In the genomic region with DNA sequence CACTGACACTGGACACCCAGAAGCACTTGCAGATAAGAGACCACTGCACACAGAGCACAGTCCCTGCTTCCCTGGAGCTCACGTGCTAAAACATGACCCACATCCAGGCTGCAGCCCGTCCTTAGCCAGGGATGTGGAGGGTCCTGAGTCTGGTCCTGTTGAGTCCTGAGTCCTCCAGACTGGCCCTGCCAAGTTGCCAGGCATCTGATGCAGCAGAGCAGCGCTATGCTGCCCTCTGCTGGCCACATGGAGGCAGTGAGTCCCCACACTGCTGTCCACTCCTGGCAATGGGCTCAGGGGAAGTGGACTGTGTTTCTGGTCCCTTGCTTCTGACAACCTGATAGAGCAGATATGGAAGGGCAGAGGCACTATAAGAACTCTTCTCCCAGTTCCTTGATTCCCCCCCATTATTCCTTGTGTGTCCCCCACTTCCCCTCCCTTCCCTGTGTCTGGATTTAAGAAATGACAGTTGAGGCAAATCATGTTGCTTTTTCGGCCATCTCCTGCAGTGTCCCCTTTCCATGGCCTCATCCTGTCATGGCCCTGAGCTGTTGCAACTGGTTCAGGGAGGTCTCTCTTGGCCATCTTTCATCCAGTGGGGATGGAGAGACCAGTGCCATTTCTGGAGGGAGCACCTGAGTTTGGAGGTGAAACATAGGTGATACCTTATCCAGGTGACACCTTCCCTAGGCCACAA, we compare ENCODE assay signal across 2 cellular contexts.
TF ChIP-seq lines count a peak whose summit lies in the region.

No MANE protein-coding gene starts in this region.

TF ChIP-seq in HCT116, 20 proteins besides CTCF, POLR2A, EP300 and RAD21 (continued from another document):
- TF ChIP-seq, protein P1, sequence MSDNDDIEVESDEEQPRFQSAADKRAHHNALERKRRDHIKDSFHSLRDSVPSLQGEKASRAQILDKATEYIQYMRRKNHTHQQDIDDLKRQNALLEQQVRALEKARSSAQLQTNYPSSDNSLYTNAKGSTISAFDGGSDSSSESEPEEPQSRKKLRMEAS (IDR thresholded peaks at IDR 0.05), result no peak
- TF ChIP-seq FOSL1 (IDR thresholded peaks at IDR 0.05; ENCODE audit: low read depth) (no peak), TCF7L2 (IDR thresholded peaks at IDR 0.05; ENCODE audit: borderline replicate concordance, extremely low read depth, insufficient read depth, insufficient read length) (no peak), JUND (IDR thresholded peaks at IDR 0.05) (no peak), CBX3 (IDR thresholded peaks at IDR 0.05; ENCODE audit: low read depth) (no peak; the same call in 1 of the 2 replicates), YY1 (IDR thresholded peaks at IDR 0.05; ENCODE audit: extremely low read depth, insufficient replicate concordance, low read depth, low read length) (no peak), EZH2 (IDR thresholded peaks at IDR 0.05) (no peak), SIN3A (IDR thresholded peaks at IDR 0.05; ENCODE audit: low read depth) (no peak), SRF (IDR thresholded peaks at IDR 0.05; ENCODE audit: low read depth) (no peak), EZH2phosphoT487 (IDR thresholded peaks at IDR 0.05; ENCODE audit: borderline replicate concordance) (no peak), ZFX (IDR thresholded peaks at IDR 0.05) (no peak), SP1 (IDR thresholded peaks at IDR 0.05; ENCODE audit: low read depth) (no peak), CEBPB (IDR thresholded peaks at IDR 0.05; ENCODE audit: low read depth) (no peak)
- TF ChIP-seq, protein P2, sequence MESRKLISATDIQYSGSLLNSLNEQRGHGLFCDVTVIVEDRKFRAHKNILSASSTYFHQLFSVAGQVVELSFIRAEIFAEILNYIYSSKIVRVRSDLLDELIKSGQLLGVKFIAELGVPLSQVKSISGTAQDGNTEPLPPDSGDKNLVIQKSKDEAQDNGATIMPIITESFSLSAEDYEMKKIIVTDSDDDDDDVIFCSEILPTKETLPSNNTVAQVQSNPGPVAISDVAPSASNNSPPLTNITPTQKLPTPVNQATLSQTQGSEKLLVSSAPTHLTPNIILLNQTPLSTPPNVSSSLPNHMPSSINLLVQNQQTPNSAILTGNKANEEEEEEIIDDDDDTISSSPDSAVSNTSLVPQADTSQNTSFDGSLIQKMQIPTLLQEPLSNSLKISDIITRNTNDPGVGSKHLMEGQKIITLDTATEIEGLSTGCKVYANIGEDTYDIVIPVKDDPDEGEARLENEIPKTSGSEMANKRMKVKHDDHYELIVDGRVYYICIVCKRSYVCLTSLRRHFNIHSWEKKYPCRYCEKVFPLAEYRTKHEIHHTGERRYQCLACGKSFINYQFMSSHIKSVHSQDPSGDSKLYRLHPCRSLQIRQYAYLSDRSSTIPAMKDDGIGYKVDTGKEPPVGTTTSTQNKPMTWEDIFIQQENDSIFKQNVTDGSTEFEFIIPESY (IDR thresholded peaks at IDR 0.05; ENCODE audit: extremely low read depth, insufficient replicate concordance, low read length), result no peak
- TF ChIP-seq, protein P3, sequence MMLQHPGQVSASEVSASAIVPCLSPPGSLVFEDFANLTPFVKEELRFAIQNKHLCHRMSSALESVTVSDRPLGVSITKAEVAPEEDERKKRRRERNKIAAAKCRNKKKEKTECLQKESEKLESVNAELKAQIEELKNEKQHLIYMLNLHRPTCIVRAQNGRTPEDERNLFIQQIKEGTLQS (IDR thresholded peaks at IDR 0.05), result no peak
- TF ChIP-seq, protein P4, sequence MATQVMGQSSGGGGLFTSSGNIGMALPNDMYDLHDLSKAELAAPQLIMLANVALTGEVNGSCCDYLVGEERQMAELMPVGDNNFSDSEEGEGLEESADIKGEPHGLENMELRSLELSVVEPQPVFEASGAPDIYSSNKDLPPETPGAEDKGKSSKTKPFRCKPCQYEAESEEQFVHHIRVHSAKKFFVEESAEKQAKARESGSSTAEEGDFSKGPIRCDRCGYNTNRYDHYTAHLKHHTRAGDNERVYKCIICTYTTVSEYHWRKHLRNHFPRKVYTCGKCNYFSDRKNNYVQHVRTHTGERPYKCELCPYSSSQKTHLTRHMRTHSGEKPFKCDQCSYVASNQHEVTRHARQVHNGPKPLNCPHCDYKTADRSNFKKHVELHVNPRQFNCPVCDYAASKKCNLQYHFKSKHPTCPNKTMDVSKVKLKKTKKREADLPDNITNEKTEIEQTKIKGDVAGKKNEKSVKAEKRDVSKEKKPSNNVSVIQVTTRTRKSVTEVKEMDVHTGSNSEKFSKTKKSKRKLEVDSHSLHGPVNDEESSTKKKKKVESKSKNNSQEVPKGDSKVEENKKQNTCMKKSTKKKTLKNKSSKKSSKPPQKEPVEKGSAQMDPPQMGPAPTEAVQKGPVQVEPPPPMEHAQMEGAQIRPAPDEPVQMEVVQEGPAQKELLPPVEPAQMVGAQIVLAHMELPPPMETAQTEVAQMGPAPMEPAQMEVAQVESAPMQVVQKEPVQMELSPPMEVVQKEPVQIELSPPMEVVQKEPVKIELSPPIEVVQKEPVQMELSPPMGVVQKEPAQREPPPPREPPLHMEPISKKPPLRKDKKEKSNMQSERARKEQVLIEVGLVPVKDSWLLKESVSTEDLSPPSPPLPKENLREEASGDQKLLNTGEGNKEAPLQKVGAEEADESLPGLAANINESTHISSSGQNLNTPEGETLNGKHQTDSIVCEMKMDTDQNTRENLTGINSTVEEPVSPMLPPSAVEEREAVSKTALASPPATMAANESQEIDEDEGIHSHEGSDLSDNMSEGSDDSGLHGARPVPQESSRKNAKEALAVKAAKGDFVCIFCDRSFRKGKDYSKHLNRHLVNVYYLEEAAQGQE (IDR thresholded peaks at IDR 0.05; ENCODE audit: low read depth), result no peak
TF ChIP-seq in HCT116: peak in this region for 0.

TF ChIP-seq in WTC11, 78 proteins besides CTCF, POLR2A, EP300 and RAD21 (continued from another document):
- no peak for TF ChIP-seq MYBL2 (CRISPR knock-in tag; IDR thresholded peaks at IDR 0.05)
- TF ChIP-seq ZNF121 (CRISPR knock-in tag; IDR thresholded peaks at IDR 0.05), result peak; percentile 99
- TF ChIP-seq GABPB1 (CRISPR knock-in tag; IDR thresholded peaks at IDR 0.05), result peak; percentile 67
- TF ChIP-seq, protein P5, sequence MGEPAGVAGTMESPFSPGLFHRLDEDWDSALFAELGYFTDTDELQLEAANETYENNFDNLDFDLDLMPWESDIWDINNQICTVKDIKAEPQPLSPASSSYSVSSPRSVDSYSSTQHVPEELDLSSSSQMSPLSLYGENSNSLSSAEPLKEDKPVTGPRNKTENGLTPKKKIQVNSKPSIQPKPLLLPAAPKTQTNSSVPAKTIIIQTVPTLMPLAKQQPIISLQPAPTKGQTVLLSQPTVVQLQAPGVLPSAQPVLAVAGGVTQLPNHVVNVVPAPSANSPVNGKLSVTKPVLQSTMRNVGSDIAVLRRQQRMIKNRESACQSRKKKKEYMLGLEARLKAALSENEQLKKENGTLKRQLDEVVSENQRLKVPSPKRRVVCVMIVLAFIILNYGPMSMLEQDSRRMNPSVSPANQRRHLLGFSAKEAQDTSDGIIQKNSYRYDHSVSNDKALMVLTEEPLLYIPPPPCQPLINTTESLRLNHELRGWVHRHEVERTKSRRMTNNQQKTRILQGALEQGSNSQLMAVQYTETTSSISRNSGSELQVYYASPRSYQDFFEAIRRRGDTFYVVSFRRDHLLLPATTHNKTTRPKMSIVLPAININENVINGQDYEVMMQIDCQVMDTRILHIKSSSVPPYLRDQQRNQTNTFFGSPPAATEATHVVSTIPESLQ (CRISPR knock-in tag; IDR thresholded peaks at IDR 0.05), result no peak
- peak; percentile 15; the same call in 1 of the 2 replicates for TF ChIP-seq HMGA2 (CRISPR knock-in tag; IDR thresholded peaks at IDR 0.05)
- TF ChIP-seq, protein P6, sequence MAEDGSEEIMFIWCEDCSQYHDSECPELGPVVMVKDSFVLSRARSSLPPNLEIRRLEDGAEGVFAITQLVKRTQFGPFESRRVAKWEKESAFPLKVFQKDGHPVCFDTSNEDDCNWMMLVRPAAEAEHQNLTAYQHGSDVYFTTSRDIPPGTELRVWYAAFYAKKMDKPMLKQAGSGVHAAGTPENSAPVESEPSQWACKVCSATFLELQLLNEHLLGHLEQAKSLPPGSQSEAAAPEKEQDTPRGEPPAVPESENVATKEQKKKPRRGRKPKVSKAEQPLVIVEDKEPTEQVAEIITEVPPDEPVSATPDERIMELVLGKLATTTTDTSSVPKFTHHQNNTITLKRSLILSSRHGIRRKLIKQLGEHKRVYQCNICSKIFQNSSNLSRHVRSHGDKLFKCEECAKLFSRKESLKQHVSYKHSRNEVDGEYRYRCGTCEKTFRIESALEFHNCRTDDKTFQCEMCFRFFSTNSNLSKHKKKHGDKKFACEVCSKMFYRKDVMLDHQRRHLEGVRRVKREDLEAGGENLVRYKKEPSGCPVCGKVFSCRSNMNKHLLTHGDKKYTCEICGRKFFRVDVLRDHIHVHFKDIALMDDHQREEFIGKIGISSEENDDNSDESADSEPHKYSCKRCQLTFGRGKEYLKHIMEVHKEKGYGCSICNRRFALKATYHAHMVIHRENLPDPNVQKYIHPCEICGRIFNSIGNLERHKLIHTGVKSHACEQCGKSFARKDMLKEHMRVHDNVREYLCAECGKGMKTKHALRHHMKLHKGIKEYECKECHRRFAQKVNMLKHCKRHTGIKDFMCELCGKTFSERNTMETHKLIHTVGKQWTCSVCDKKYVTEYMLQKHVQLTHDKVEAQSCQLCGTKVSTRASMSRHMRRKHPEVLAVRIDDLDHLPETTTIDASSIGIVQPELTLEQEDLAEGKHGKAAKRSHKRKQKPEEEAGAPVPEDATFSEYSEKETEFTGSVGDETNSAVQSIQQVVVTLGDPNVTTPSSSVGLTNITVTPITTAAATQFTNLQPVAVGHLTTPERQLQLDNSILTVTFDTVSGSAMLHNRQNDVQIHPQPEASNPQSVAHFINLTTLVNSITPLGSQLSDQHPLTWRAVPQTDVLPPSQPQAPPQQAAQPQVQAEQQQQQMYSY (CRISPR knock-in tag; IDR thresholded peaks at IDR 0.05), result no peak
- no peak for TF ChIP-seq ZNF671 (CRISPR knock-in tag; IDR thresholded peaks at IDR 0.05)
- TF ChIP-seq, protein P7, sequence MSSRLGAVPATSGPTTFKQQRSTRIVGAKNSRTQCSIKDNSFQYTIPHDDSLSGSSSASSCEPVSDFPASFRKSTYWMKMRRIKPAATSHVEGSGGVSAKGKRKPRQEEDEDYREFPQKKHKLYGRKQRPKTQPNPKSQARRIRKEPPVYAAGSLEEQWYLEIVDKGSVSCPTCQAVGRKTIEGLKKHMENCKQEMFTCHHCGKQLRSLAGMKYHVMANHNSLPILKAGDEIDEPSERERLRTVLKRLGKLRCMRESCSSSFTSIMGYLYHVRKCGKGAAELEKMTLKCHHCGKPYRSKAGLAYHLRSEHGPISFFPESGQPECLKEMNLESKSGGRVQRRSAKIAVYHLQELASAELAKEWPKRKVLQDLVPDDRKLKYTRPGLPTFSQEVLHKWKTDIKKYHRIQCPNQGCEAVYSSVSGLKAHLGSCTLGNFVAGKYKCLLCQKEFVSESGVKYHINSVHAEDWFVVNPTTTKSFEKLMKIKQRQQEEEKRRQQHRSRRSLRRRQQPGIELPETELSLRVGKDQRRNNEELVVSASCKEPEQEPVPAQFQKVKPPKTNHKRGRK (CRISPR knock-in tag; IDR thresholded peaks at IDR 0.05; ENCODE audit: borderline replicate concordance), result no peak
- TF ChIP-seq CBFB (CRISPR knock-in tag; IDR thresholded peaks at IDR 0.05; ENCODE audit: low read depth), result no peak
- TF ChIP-seq JAZF1 (CRISPR knock-in tag; IDR thresholded peaks at IDR 0.05), result no peak
- no peak for TF ChIP-seq ZNF138 (CRISPR knock-in tag; conservative IDR thresholded peaks at IDR 0.05)
- TF ChIP-seq, protein P8, sequence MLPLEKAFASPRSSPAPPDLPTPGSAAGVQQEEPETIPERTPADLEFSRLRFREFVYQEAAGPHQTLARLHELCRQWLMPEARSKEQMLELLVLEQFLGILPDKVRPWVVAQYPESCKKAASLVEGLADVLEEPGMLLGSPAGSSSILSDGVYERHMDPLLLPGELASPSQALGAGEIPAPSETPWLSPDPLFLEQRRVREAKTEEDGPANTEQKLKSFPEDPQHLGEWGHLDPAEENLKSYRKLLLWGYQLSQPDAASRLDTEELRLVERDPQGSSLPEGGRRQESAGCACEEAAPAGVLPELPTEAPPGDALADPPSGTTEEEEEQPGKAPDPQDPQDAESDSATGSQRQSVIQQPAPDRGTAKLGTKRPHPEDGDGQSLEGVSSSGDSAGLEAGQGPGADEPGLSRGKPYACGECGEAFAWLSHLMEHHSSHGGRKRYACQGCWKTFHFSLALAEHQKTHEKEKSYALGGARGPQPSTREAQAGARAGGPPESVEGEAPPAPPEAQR (CRISPR knock-in tag; IDR thresholded peaks at IDR 0.05), result no peak
- no peak for TF ChIP-seq JUN (CRISPR knock-in tag; IDR thresholded peaks at IDR 0.05)
- TF ChIP-seq, protein P9, sequence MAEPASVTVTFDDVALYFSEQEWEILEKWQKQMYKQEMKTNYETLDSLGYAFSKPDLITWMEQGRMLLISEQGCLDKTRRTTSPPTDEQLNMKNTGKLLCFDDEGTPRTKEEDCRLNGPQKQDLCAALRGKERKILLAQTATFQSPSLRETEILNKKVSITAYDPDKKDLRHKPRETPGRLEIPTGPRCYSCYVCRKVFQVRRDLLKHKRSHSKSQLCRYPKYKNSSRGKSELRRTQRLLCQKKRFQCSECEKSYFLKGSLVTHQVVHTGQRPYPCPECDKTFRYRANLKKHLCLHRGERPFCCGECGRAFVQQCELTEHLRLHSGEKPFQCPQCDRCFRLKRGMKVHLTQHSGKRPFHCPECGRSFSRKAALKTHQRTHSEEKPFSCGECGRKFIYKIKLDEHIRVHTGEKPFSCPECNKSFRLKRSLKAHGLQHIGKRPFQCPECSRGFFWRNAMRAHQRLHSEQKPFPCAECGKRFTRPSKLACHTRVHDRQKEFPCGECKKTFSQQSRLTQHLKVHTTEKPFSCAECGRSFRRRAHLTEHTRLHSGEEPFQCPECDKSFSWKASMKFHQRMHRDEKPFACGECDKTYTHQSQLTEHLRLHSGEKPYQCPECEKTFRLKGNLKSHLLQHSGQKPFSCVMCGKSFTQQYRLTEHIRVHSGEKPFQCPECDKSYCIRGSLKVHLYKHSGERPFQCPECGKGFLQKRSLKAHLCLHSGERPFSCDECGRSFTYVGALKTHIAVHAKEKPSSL (CRISPR knock-in tag; conservative IDR thresholded peaks at IDR 0.05), result no peak
- TF ChIP-seq KAT7 (CRISPR knock-in tag; IDR thresholded peaks at IDR 0.05; ENCODE audit: borderline replicate concordance), result no peak
